Comparison of ENCODE assay signal across 8 cellular contexts in genomic region chr19:55255618-55256423, GRCh38. TPM values are rescaled to one million over a fixed set of nuclear protein-coding genes. Genes with fewer than 3 reads are reported as not detected.
DNase-seq lines count a peak whose midpoint lies in the region; ATAC-seq and TF ChIP-seq lines count a peak whose summit lies in the region.

No MANE protein-coding gene starts in this region.

- TF ChIP-seq POLR2A in right lobe of liver (IDR thresholded peaks at IDR 0.05): no peak

- ATAC-seq in right lobe of liver: no peak
- no peak for ATAC-seq in thoracic aorta (ENCODE audit: insufficient number of reproducible peaks, low FRiP score, low read depth)

- peaks cover 0 to 2% (median 0%) of the 10 kb centered on the region in 4 donors for H3K9me3 ChIP-seq in right lobe of liver
- H3K9me3 ChIP-seq in thoracic aorta: no peaks in the 10 kb centered on the region

- no peak for TF ChIP-seq CTCF in right lobe of liver (IDR thresholded peaks at IDR 0.05)
- TF ChIP-seq CTCF in thoracic aorta (IDR thresholded peaks at IDR 0.05): no peak

- intact Hi-C loops in right lobe of liver (cut with DNase I): loop anchor here in 1 of 2 donors (10.0 kb wide), 1 partner anchor 61 kb away; no protein-coding TSS in a partner anchor

- peak overlapping the region in 1 of 3 donors; percentile 96 for H3K4me3 ChIP-seq in right lobe of liver
- H3K4me3 ChIP-seq in thoracic aorta: peak overlapping the region; percentile 57

- H3K27me3 ChIP-seq in right lobe of liver (no peaks in the 10 kb centered on the region), thoracic aorta (replicated peaks; ENCODE audit: insufficient read depth) (no peaks in the 10 kb centered on the region)

- H3K36me3 ChIP-seq in right lobe of liver: no peaks in the 10 kb centered on the region
- H3K36me3 ChIP-seq in thoracic aorta: peaks cover 3% of the 10 kb centered on the region

- H3K4me1 ChIP-seq in right lobe of liver (peaks cover 0 to 28% (median 14%) of the 10 kb centered on the region in 4 donors), thoracic aorta (ENCODE audit: control insufficient read depth in 1 of 2, low read depth in 2 of 2) (peaks cover 41 to 60% of the 10 kb centered on the region in 2 donors)

- WGBS in right lobe of liver (ENCODE audit: insufficient coverage, low coverage, low lambda C conversion rate, missing lambda C conversion rate): 42% methylated on average over 6 of the region's 17 CpGs

- H3K27ac ChIP-seq in right lobe of liver (peak overlapping the region in 2 of 3 donors; percentile 50 to 54), thoracic aorta (no peak overlapping the region)

- DNase-seq in GDM1 (lab: John Stamatoyannopoulos, UW): peak; percentile 52
- peak; percentile 15 for DNase-seq in NCI-H226
- DNase-seq in activated naive CD4-positive, alpha-beta T cell treated with anti-CD3 and anti-CD28 coated beads, Interleukin-2, amount 50 U/mL, for 16 hours: peak; percentile 57
- DNase-seq in right lobe of liver: no peak
- DNase-seq in thoracic aorta (ENCODE audit: low spot score): no peak
- DNase-seq in NCI-H345 (lab: John Stamatoyannopoulos, UW): no peak
- no peak for DNase-seq in HuH-7.5 (ENCODE audit: low spot score)
- no peak for DNase-seq in NCI-H1436 (lab: John Stamatoyannopoulos, UW)

RNA-seq across cellular contexts. Expression of gene PPP6R1, which starts 3.0 kb away (rescaled TPM):
- total RNA-seq in right lobe of liver (10 to 100 TPM; 26.4 to 39.6 (median 30.2) TPM), thoracic aorta (10 to 100 TPM; 46.7 to 52.3 TPM)

RNA-seq across cellular contexts. Expression of gene HSPBP1, which starts 24.1 kb away (rescaled TPM):
- total RNA-seq in right lobe of liver: 10 to 100 TPM; 11.3 to 28.3 (median 15.6) TPM
- 10 to 100 TPM; 26.8 to 26.9 TPM for total RNA-seq in thoracic aorta

RNA-seq across cellular contexts. Expression of gene TMEM86B, which starts 27.3 kb away (rescaled TPM):
- total RNA-seq in right lobe of liver (10 to 100 TPM in 5 of 6 experiments, 1 to 10 TPM in 1; 8.8 to 22.2 (median 14.0) TPM), thoracic aorta (1 to 10 TPM; 2.4 to 4.8 TPM)

RNA-seq across cellular contexts. Expression of gene BRSK1, which starts 28.0 kb away (rescaled TPM):
- total RNA-seq in right lobe of liver (under 1 TPM in 3 of 6 experiments, not detected in 3; 0.20 to 0.29 (median 0.24) TPM), thoracic aorta (10 to 100 TPM; 10.8 to 16.7 TPM)

RNA-seq across cellular contexts. Expression of gene PTPRH, which starts 46.5 kb away (rescaled TPM):
- 10 to 100 TPM in 3 of 6 experiments, 1 to 10 TPM in 3; 4.2 to 25.9 (median 12.9) TPM for total RNA-seq in right lobe of liver
- 1 to 10 TPM in 1 of 2 donors, under 1 TPM in 1; 0.14 to 1.1 TPM for total RNA-seq in thoracic aorta

Comparison
In these comparisons a context has a peak if more than half of its experiments do, and no peak if none do; other contexts are left out.
1. DNase-seq: peak in GDM1 (single experiment), NCI-H226 (single experiment) and activated naive CD4-positive, alpha-beta T cell treated with anti-CD3 and anti-CD28 coated beads, Interleukin-2, amount 50 U/mL, for 16 hours (single experiment); none in right lobe of liver (0 of 3), thoracic aorta (single experiment), NCI-H345 (single experiment), HuH-7.5 (single experiment) and NCI-H1436 (single experiment).
2. H3K27ac ChIP-seq: peak in right lobe of liver (2 of 3); none in thoracic aorta (0 of 2).